In the genomic region with DNA sequence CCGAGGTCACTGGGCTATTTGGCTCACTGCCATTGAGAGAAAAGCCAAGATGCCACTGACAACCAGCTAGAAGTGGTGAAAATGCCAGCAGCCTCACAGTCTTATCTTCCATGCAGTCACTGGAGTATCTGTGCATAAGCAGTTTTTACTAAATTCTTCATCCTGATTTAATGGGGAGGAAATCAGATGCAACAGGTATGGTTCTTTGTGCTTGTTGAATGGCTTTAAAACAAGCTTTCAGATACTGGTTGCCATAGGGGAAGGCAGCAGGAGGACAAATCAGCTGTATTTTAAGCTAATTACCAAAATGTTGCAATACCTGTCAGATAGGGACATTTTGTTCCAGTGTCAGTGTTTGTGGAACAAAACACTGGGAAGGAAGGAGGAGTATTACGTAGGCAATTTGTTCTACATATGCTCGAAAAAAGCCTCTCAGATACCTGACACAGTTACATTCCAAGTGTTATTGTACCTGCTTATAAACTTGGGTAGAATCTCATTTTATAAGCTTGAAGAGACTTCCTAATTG, we compare ENCODE assay signal across 1 cellular context.
TF ChIP-seq lines count a peak whose summit lies in the region.

No MANE protein-coding gene starts in this region.

TF ChIP-seq in liver, 16 proteins besides CTCF, POLR2A, EP300 and RAD21 (continued from another document):
- TF ChIP-seq, protein P1, sequence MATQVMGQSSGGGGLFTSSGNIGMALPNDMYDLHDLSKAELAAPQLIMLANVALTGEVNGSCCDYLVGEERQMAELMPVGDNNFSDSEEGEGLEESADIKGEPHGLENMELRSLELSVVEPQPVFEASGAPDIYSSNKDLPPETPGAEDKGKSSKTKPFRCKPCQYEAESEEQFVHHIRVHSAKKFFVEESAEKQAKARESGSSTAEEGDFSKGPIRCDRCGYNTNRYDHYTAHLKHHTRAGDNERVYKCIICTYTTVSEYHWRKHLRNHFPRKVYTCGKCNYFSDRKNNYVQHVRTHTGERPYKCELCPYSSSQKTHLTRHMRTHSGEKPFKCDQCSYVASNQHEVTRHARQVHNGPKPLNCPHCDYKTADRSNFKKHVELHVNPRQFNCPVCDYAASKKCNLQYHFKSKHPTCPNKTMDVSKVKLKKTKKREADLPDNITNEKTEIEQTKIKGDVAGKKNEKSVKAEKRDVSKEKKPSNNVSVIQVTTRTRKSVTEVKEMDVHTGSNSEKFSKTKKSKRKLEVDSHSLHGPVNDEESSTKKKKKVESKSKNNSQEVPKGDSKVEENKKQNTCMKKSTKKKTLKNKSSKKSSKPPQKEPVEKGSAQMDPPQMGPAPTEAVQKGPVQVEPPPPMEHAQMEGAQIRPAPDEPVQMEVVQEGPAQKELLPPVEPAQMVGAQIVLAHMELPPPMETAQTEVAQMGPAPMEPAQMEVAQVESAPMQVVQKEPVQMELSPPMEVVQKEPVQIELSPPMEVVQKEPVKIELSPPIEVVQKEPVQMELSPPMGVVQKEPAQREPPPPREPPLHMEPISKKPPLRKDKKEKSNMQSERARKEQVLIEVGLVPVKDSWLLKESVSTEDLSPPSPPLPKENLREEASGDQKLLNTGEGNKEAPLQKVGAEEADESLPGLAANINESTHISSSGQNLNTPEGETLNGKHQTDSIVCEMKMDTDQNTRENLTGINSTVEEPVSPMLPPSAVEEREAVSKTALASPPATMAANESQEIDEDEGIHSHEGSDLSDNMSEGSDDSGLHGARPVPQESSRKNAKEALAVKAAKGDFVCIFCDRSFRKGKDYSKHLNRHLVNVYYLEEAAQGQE (IDR thresholded peaks at IDR 0.05), result no peak
- TF ChIP-seq TAF1 (conservative IDR thresholded peaks at IDR 0.05) (no peak), SP1 (IDR thresholded peaks at IDR 0.05) (peak; percentile 93), NR2F2 (IDR thresholded peaks at IDR 0.05) (no peak), HNF4A (conservative IDR thresholded peaks at IDR 0.05) (peak; percentile 21 to 39), YY1 (IDR thresholded peaks at IDR 0.05) (peak; percentile 63), JUND (IDR thresholded peaks at IDR 0.05) (no peak), EGR1 (IDR thresholded peaks at IDR 0.05; ENCODE audit: low read depth in 2 of 2) (no peak), FOXA2 (IDR thresholded peaks at IDR 0.05) (no peak), HNF4G (IDR thresholded peaks at IDR 0.05) (no peak), GABPA (IDR thresholded peaks at IDR 0.05 in 1 of 2, conservative IDR thresholded peaks at IDR 0.05 in 1 of 2) (peak in 1 of 2 donors; percentile 14)
- TF ChIP-seq, protein P2, sequence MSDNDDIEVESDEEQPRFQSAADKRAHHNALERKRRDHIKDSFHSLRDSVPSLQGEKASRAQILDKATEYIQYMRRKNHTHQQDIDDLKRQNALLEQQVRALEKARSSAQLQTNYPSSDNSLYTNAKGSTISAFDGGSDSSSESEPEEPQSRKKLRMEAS (IDR thresholded peaks at IDR 0.05), result peak; percentile 19
- TF ChIP-seq, protein P3, sequence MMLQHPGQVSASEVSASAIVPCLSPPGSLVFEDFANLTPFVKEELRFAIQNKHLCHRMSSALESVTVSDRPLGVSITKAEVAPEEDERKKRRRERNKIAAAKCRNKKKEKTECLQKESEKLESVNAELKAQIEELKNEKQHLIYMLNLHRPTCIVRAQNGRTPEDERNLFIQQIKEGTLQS (IDR thresholded peaks at IDR 0.05), result no peak
- TF ChIP-seq, protein P4, sequence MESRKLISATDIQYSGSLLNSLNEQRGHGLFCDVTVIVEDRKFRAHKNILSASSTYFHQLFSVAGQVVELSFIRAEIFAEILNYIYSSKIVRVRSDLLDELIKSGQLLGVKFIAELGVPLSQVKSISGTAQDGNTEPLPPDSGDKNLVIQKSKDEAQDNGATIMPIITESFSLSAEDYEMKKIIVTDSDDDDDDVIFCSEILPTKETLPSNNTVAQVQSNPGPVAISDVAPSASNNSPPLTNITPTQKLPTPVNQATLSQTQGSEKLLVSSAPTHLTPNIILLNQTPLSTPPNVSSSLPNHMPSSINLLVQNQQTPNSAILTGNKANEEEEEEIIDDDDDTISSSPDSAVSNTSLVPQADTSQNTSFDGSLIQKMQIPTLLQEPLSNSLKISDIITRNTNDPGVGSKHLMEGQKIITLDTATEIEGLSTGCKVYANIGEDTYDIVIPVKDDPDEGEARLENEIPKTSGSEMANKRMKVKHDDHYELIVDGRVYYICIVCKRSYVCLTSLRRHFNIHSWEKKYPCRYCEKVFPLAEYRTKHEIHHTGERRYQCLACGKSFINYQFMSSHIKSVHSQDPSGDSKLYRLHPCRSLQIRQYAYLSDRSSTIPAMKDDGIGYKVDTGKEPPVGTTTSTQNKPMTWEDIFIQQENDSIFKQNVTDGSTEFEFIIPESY (IDR thresholded peaks at IDR 0.05), result no peak
